In genomic region chr22:42183461-42184059, GRCh38 we compare ENCODE assay signal across 7 cellular contexts. TPM values are rescaled to one million over a fixed set of nuclear protein-coding genes. Genes with fewer than 3 reads are reported as not detected.
DNase-seq lines count a peak whose midpoint lies in the region; ATAC-seq and TF ChIP-seq lines count a peak whose summit lies in the region.
"Not testable (repeated sequence)": the region's sequence is repeated elsewhere in the genome, so short reads cannot be mapped to it uniquely, and the experiment has no call there.

No MANE protein-coding gene starts in this region.

- H4K20me1 ChIP-seq in KMS-11 (ENCODE audit: insufficient read depth) = not testable (repeated sequence)

- peak overlapping the region; percentile 59 for H3K4me3 Mint-ChIP-seq in Calu3 (ENCODE audit: low read depth, unreplicated experiment)
- not testable (repeated sequence) for H3K4me3 Mint-ChIP-seq in activated CD4-positive, alpha-beta T cell treated with anti-CD3 and anti-CD28 coated beads for 36 hours; activated naive CD8-positive, alpha-beta T cell treated with anti-CD3 and anti-CD28 coated beads, Interleukin-2, amount 50 U/mL, for 24 hours
- H3K4me3 Mint-ChIP-seq in activated T-helper 1 cell treated with anti-CD3 and anti-CD28 coated beads, Interleukin-12 subunit alpha, Interleukin-12 subunit beta, Interleukin-2, Interleukin-4 antibody, amounts not matched to agents 30 ng/mL and 10 ng/mL and 1 ng/mL, durations not matched to agents 14 hours and 24 hours and 36 hours = peak overlapping the region; percentile 22

- H3K4me1 ChIP-seq in KMS-11 (ENCODE audit: low read depth, poor library complexity, severe bottlenecking) = peaks cover 77% of the 10 kb centered on the region

- H3K9me3 Mint-ChIP-seq in Calu3 (ENCODE audit: low read depth, unreplicated experiment); activated CD4-positive, alpha-beta T cell treated with anti-CD3 and anti-CD28 coated beads for 36 hours (ENCODE audit: low read depth); activated T-helper 1 cell treated with anti-CD3 and anti-CD28 coated beads, Interleukin-12 subunit alpha, Interleukin-12 subunit beta, Interleukin-2, Interleukin-4 antibody, amounts not matched to agents 30 ng/mL and 10 ng/mL and 1 ng/mL, durations not matched to agents 14 hours and 24 hours and 36 hours; activated naive CD8-positive, alpha-beta T cell treated with anti-CD3 and anti-CD28 coated beads, Interleukin-2, amount 50 U/mL, for 24 hours: not testable (repeated sequence)

- not testable (repeated sequence) for TF ChIP-seq CTCF in Calu3 (IDR thresholded peaks at IDR 0.05; ENCODE audit: unreplicated experiment); KMS-11 (conservative IDR thresholded peaks at IDR 0.05; ENCODE audit: low read depth, low read length)

- BruUV-seq in Calu3 (replicated peaks; lab: Mats Ljungman, UMichigan) = not testable (repeated sequence)

- H3K36me3 ChIP-seq in KMS-11 (ENCODE audit: insufficient read depth) = not testable (repeated sequence)

- not testable (repeated sequence) for H2AFZ ChIP-seq in KMS-11 (ENCODE audit: low read depth)

- POLR2A ChIA-PET in activated CD4-positive, alpha-beta T cell treated with anti-CD3 and anti-CD28 coated beads for 36 hours (lab: Charles Lee) = interaction anchor here (1.6 kb wide), 1 partner anchor 34 kb away, joined by 3 read pairs; no protein-coding TSS in a partner anchor

- H3K4me3 ChIP-seq in KMS-11 (IDR thresholded peaks at IDR 0.05; ENCODE audit: insufficient read depth, low read depth, low read length) = not testable (repeated sequence)

- not testable (repeated sequence) for H3K9ac ChIP-seq in KMS-11

- H3K4me2 ChIP-seq in KMS-11 = peak overlapping the region; percentile 69

- CTCF ChIA-PET in Calu3 (lab: Charles Lee) = interaction anchor here (1.7 kb wide), 1 partner anchor 260 kb away, joined by 4 read pairs; no protein-coding TSS in a partner anchor
- CTCF ChIA-PET in activated CD4-positive, alpha-beta T cell treated with anti-CD3 and anti-CD28 coated beads for 36 hours (lab: Charles Lee) = interaction anchor here (0.6 to 1.4 kb wide), 2 partner anchors 8 to 34 kb away, joined by 3 to 5 read pairs; no protein-coding TSS in a partner anchor

- H3K4me1 Mint-ChIP-seq in Calu3 (ENCODE audit: low read depth, unreplicated experiment) = peaks cover 81% of the 10 kb centered on the region
- H3K4me1 Mint-ChIP-seq in activated CD4-positive, alpha-beta T cell treated with anti-CD3 and anti-CD28 coated beads for 36 hours = peaks cover 89% of the 10 kb centered on the region
- H3K4me1 Mint-ChIP-seq in activated T-helper 1 cell treated with anti-CD3 and anti-CD28 coated beads, Interleukin-12 subunit alpha, Interleukin-12 subunit beta, Interleukin-2, Interleukin-4 antibody, amounts not matched to agents 30 ng/mL and 10 ng/mL and 1 ng/mL, durations not matched to agents 14 hours and 24 hours and 36 hours (ENCODE audit: low read depth) = peaks cover 86% of the 10 kb centered on the region
- H3K4me1 Mint-ChIP-seq in activated naive CD8-positive, alpha-beta T cell treated with anti-CD3 and anti-CD28 coated beads, Interleukin-2, amount 50 U/mL, for 24 hours = peaks cover 71% of the 10 kb centered on the region

- H3K27me3 Mint-ChIP-seq in Calu3 (ENCODE audit: unreplicated experiment); activated CD4-positive, alpha-beta T cell treated with anti-CD3 and anti-CD28 coated beads for 36 hours; activated T-helper 1 cell treated with anti-CD3 and anti-CD28 coated beads, Interleukin-12 subunit alpha, Interleukin-12 subunit beta, Interleukin-2, Interleukin-4 antibody, amounts not matched to agents 30 ng/mL and 10 ng/mL and 1 ng/mL, durations not matched to agents 14 hours and 24 hours and 36 hours (ENCODE audit: insufficient read depth); activated naive CD8-positive, alpha-beta T cell treated with anti-CD3 and anti-CD28 coated beads, Interleukin-2, amount 50 U/mL, for 24 hours: not testable (repeated sequence)

- peaks cover 56% of the 10 kb centered on the region; the same call in 1 of the 2 replicates for H3K79me2 ChIP-seq in KMS-11 (ENCODE audit: insufficient read depth, low read depth)

- peaks cover 22% of the 10 kb centered on the region for H3K36me3 Mint-ChIP-seq in Calu3 (ENCODE audit: insufficient read depth, unreplicated experiment)
- not testable (repeated sequence) for H3K36me3 Mint-ChIP-seq in activated CD4-positive, alpha-beta T cell treated with anti-CD3 and anti-CD28 coated beads for 36 hours (ENCODE audit: low read depth)
- H3K36me3 Mint-ChIP-seq in activated T-helper 1 cell treated with anti-CD3 and anti-CD28 coated beads, Interleukin-12 subunit alpha, Interleukin-12 subunit beta, Interleukin-2, Interleukin-4 antibody, amounts not matched to agents 30 ng/mL and 10 ng/mL and 1 ng/mL, durations not matched to agents 14 hours and 24 hours and 36 hours (ENCODE audit: low read depth) = peaks cover 12% of the 10 kb centered on the region
- peaks cover 16% of the 10 kb centered on the region for H3K36me3 Mint-ChIP-seq in activated naive CD8-positive, alpha-beta T cell treated with anti-CD3 and anti-CD28 coated beads, Interleukin-2, amount 50 U/mL, for 24 hours (ENCODE audit: low read depth)

- ATAC-seq in activated CD4-positive, alpha-beta T cell treated with anti-CD3 and anti-CD28 coated beads for 36 hours = peak; percentile 23
- ATAC-seq in activated naive CD8-positive, alpha-beta T cell treated with anti-CD3 and anti-CD28 coated beads, Interleukin-2, amount 50 U/mL, for 24 hours = peak; percentile 59

- intact Hi-C loops in Calu3 (cut with micrococcal nuclease; ENCODE audit: unreplicated experiment) = loop anchor here (5.0 kb wide), 1 partner anchor 84 kb away; no protein-coding TSS in a partner anchor
- intact Hi-C loops in activated CD4-positive, alpha-beta T cell treated with anti-CD3 and anti-CD28 coated beads for 36 hours (cut with DNase I, micrococcal nuclease) = loop anchor here (2.0 to 5.0 kb wide), 5 partner anchors 19 to 259 kb away; partner anchors contain the start of gene NDUFA6 (in 1 of the 2)
- intact Hi-C loops in activated T-helper 1 cell treated with anti-CD3 and anti-CD28 coated beads, Interleukin-12 subunit alpha, Interleukin-12 subunit beta, Interleukin-2, Interleukin-4 antibody, amounts not matched to agents 30 ng/mL and 10 ng/mL and 1 ng/mL, durations not matched to agents 14 hours and 24 hours and 36 hours (cut with micrococcal nuclease) = loop anchor here (5.0 to 10.0 kb wide), 2 partner anchors 84 to 89 kb away; partner anchors contain the start of gene NDUFA6

- peak overlapping the region; percentile 49 for H3K27ac ChIP-seq in KMS-11

- DNase-seq in Calu3 = peak; percentile 33
- not testable (repeated sequence) for DNase-seq in activated CD4-positive, alpha-beta T cell treated with anti-CD3 and anti-CD28 coated beads for 36 hours; activated T-helper 1 cell treated with anti-CD3 and anti-CD28 coated beads, Interleukin-12 subunit alpha, Interleukin-12 subunit beta, Interleukin-2, Interleukin-4 antibody, amounts not matched to agents 30 ng/mL and 10 ng/mL and 1 ng/mL, durations not matched to agents 14 hours and 24 hours and 36 hours (ENCODE audit: low spot score); activated naive CD8-positive, alpha-beta T cell treated with anti-CD3 and anti-CD28 coated beads, Interleukin-2, amount 50 U/mL, for 24 hours
- DNase-seq in left kidney (ENCODE audit: low read depth, low spot score) = peak; percentile 39
- DNase-seq in stimulated activated CD4-positive, alpha-beta T cell treated with anti-CD3 and anti-CD28 coated beads, Interleukin-4, amount 100 ng/mL, for 1 hour = peak; percentile 16

- peak overlapping the region; percentile 50 for H3K27ac Mint-ChIP-seq in Calu3 (ENCODE audit: unreplicated experiment)
- peak overlapping the region; percentile 71 for H3K27ac Mint-ChIP-seq in activated CD4-positive, alpha-beta T cell treated with anti-CD3 and anti-CD28 coated beads for 36 hours
- H3K27ac Mint-ChIP-seq in activated T-helper 1 cell treated with anti-CD3 and anti-CD28 coated beads, Interleukin-12 subunit alpha, Interleukin-12 subunit beta, Interleukin-2, Interleukin-4 antibody, amounts not matched to agents 30 ng/mL and 10 ng/mL and 1 ng/mL, durations not matched to agents 14 hours and 24 hours and 36 hours = peak overlapping the region; percentile 63
- H3K27ac Mint-ChIP-seq in activated naive CD8-positive, alpha-beta T cell treated with anti-CD3 and anti-CD28 coated beads, Interleukin-2, amount 50 U/mL, for 24 hours = not testable (repeated sequence)

- H3K27me3 ChIP-seq in KMS-11 (ENCODE audit: insufficient read depth, low read depth) = not testable (repeated sequence)

RNA-seq across cellular contexts. Expression of gene CYP2D6, which starts 53.0 kb away (rescaled TPM):
- 9.3 and 10.7 TPM in 2 replicates for total RNA-seq in Calu3 (2022)
- 1 to 10 TPM; 2.8 to 3.1 TPM for total RNA-seq in activated CD4-positive, alpha-beta T cell treated with anti-CD3 and anti-CD28 coated beads for 36 hours
- 4.1 and 4.6 TPM in 2 replicates for total RNA-seq in activated T-helper 1 cell treated with anti-CD3 and anti-CD28 coated beads, Interleukin-12 subunit alpha, Interleukin-12 subunit beta, Interleukin-2, Interleukin-4 antibody, amounts not matched to agents 30 ng/mL and 10 ng/mL and 1 ng/mL, durations not matched to agents 14 hours and 24 hours and 36 hours
